ENCODE assay signal across 9 cellular contexts in genomic region chr11:20353829-20354434, GRCh38. TPM values are rescaled to one million over a fixed set of nuclear protein-coding genes. Genes with fewer than 3 reads are reported as not detected.
A peak's percentile ranks its signal among the peaks of the same experiment; 100 is the strongest.
DNase-seq lines count a peak whose midpoint lies in the region; ATAC-seq, FAIRE-seq and TF ChIP-seq lines count a peak whose summit lies in the region.
"Had no signal": no experiment of that assay in that cellular context is flagged by ENCODE, and none has a peak within 500 bp of the region (broad histone marks: within the 10 kb centered on the region; RNA-seq: fewer than 3 reads in every experiment).

No MANE protein-coding gene starts in this region.

- H3K36me3 ChIP-seq in Peyer's patch (no peaks in the 10 kb centered on the region), H1 (ENCODE audit: control insufficient read depth in 2 of 4, insufficient read depth in 4 of 4, low read length in 3 of 4) (no peaks in the 10 kb centered on the region)

- no peak overlapping the region for H3K18ac ChIP-seq in H1 (ENCODE audit: extremely low read depth, low read length)

- POLR2A ChIA-PET in A549 (lab: Yijun Ruan, JAX) (no interaction called here), H1 (lab: Charles Lee; ENCODE audit: partially characterized antibody) (interaction anchor here (0.8 to 2.2 kb wide), 2 partner anchors 10 to 11 kb away, joined by 3 to 7 read pairs; partner anchors contain the start of gene HTATIP2)

- H3K14ac ChIP-seq in H1 (ENCODE audit: insufficient read length): no peak overlapping the region

- H3K79me2 ChIP-seq in H1 (ENCODE audit: control insufficient read depth in 1 of 2, insufficient read depth in 2 of 2, low read length in 2 of 2): no peaks in the 10 kb centered on the region

- no peak overlapping the region for H3K27ac ChIP-seq in A549
- no peak overlapping the region for H3K27ac ChIP-seq in Peyer's patch
- no peak overlapping the region for H3K27ac ChIP-seq in H1 (ENCODE audit: low read depth, low read length)

- H4K8ac ChIP-seq in H1 (ENCODE audit: extremely low read depth, insufficient read depth, low read length): no peak overlapping the region

- H4K91ac ChIP-seq in H1 (replicated peaks; ENCODE audit: insufficient read length, low read length): no peak overlapping the region

- H4K5ac ChIP-seq in H1 (ENCODE audit: insufficient read length, low read depth, low read length): no peak overlapping the region

- no peak overlapping the region for H3K9ac ChIP-seq in H1 (replicated peaks in 1 of 4; ENCODE audit: extremely low read depth in 1 of 4, low read depth in 3 of 4, low read length in 3 of 4)

- H3K4ac ChIP-seq in H1 (replicated peaks; ENCODE audit: insufficient read length, low read depth, low read length): no peak overlapping the region

- H4K20me1 ChIP-seq in H1 (replicated peaks in 1 of 2; ENCODE audit: control insufficient read depth in 1 of 2, insufficient read depth in 2 of 2, low read length in 2 of 2): no peaks in the 10 kb centered on the region

- H3K4me1 ChIP-seq in A549 (peaks cover 13% of the 10 kb centered on the region), Peyer's patch (peaks cover 0 to 4% (median 0%) of the 10 kb centered on the region in 4 donors), H1 (replicated peaks in 1 of 4; ENCODE audit: control insufficient read depth in 3 of 4, insufficient read depth in 4 of 4, low read length in 3 of 4) (no peaks in the 10 kb centered on the region)

- no peak overlapping the region for H2BK120ac ChIP-seq in H1 (replicated peaks; ENCODE audit: low read depth, low read length)

- H3K4me2 ChIP-seq in A549: peak overlapping the region; percentile 26; the same call in 2 of the 3 replicates
- H3K4me2 ChIP-seq in H1 (ENCODE audit: insufficient read depth in 1 of 2, low read depth in 2 of 2, low read length in 2 of 2): no peak overlapping the region

- DNase-seq in A549 (ENCODE audit: low read depth in 1 of 2, low spot score in 1 of 2): peak; percentile 44 to 51
- DNase-seq in EL: peak; percentile 42
- DNase-seq in Peyer's patch: peak in 1 of 3 donors; percentile 75
- peak in 1 of 2 experiments; percentile 53 for DNase-seq in H1 (ENCODE audit: low read depth in 1 of 2, low spot score in 2 of 2)
- peak; percentile 17 for DNase-seq in mucosa of gallbladder (ENCODE audit: low spot score)

- WGBS in A549 (ENCODE audit: missing lambda C conversion rate): 11% methylated on average over 6 of the region's 6 CpGs
- WGBS in H1 (ENCODE audit: extremely low coverage in 1 of 2, insufficient coverage in 1 of 2, insufficient read length in 1 of 2, insufficient replicate concordance in 2 of 2, low coverage in 1 of 2, low lambda C conversion rate in 2 of 2, missing lambda C conversion rate in 1 of 2), 2 experiments: 21% methylated on average over 6 of the region's 6 CpGs; no CpG with 5 or more reads in 1 of the 2 experiments

- TF ChIP-seq POLR2A in A549 (IDR thresholded peaks at IDR 0.05; ENCODE audit: low read length) (no peak), Peyer's patch (IDR thresholded peaks at IDR 0.05) (no peak), H1 (IDR thresholded peaks at IDR 0.05; ENCODE audit: control extremely low read depth in 1 of 2, low read depth in 2 of 2, low read length in 2 of 2) (no peak)

- TF ChIP-seq CTCF in A549 (IDR thresholded peaks at IDR 0.05) (peak; percentile 86), Peyer's patch (IDR thresholded peaks at IDR 0.05) (peak in 5 of 6 experiments; percentile 34 to 72 (median 71)), H1 (IDR thresholded peaks at IDR 0.05; ENCODE audit: control extremely low read depth in 1 of 3, insufficient read depth in 1 of 3, low read depth in 1 of 3, low read length in 3 of 3) (peak; percentile 66 to 82 (median 77))

- no peak overlapping the region for H3K4me3 ChIP-seq in A549
- no peak overlapping the region for H3K4me3 ChIP-seq in Peyer's patch
- H3K4me3 ChIP-seq in H1 (ENCODE audit: extremely low read depth in 1 of 4, insufficient read depth in 2 of 4, low read depth in 3 of 4, low read length in 4 of 4): no peak overlapping the region

- peak overlapping the region; percentile 2; the same call in 1 of the 2 replicates for H2AFZ ChIP-seq in H1 (ENCODE audit: low read length)

- no peak overlapping the region for H2BK20ac ChIP-seq in H1 (ENCODE audit: low read length)

- H3K23me2 ChIP-seq in H1 (ENCODE audit: low read depth, low read length): no peaks in the 10 kb centered on the region

- H3K27me3 ChIP-seq in Peyer's patch: no peaks in the 10 kb centered on the region
- H3K27me3 ChIP-seq in H1 (replicated peaks in 1 of 4; ENCODE audit: control insufficient read depth in 3 of 4, extremely low read depth in 1 of 4, insufficient read depth in 3 of 4, low read length in 3 of 4): no peaks in the 10 kb centered on the region

- TF ChIP-seq RAD21 in A549 (conservative IDR thresholded peaks at IDR 0.05 in 1 of 2, IDR thresholded peaks at IDR 0.05 in 1 of 2) (peak; percentile 71 to 73), H1 (IDR thresholded peaks at IDR 0.05 in 1 of 2, conservative IDR thresholded peaks at IDR 0.05 in 1 of 2; ENCODE audit: low read depth in 2 of 2, low read length in 2 of 2) (peak; percentile 86 to 88)

- no peak overlapping the region for H2BK5ac ChIP-seq in H1 (ENCODE audit: low read depth, low read length)

- no peak for TF ChIP-seq EP300 in A549 (IDR thresholded peaks at IDR 0.05)
- TF ChIP-seq EP300 in H1 (IDR thresholded peaks at IDR 0.05; ENCODE audit: borderline replicate concordance in 1 of 2, low read depth in 2 of 2, low read length in 2 of 2): no peak

- H3K56ac ChIP-seq in H1 (replicated peaks; ENCODE audit: insufficient read length, low read depth, low read length): no peak overlapping the region

- H2BK15ac ChIP-seq in H1 (ENCODE audit: low read length): no peak overlapping the region

- ATAC-seq in A549 (peak; percentile 68 to 82; a peak in 3 of 6 replicates), HG03354 (IDR thresholded peaks at IDR 0.05; ENCODE audit: poor library complexity, severe bottlenecking, unreplicated experiment) (peak; percentile 53), GM19035 (IDR thresholded peaks at IDR 0.05; ENCODE audit: unreplicated experiment) (no peak), HG03108 (IDR thresholded peaks at IDR 0.05; ENCODE audit: unreplicated experiment) (no peak)

- CTCF ChIA-PET in A549 (lab: Yijun Ruan, JAX): interaction anchor here (0.8 to 7.3 kb wide), 34 partner anchors 9 to 1283 kb away, joined by 3 to 123 read pairs (median 4); partner anchors contain the start of gene HTATIP2
- CTCF ChIA-PET in H1 (lab: Charles Lee; ENCODE audit: partially characterized antibody): interaction anchor here (0.6 to 8.1 kb wide), 52 partner anchors 9 to 1800 kb away, joined by 3 to 130 read pairs (median 5); partner anchors contain the start of genes DBX1 and HTATIP2

- H3K9me3 ChIP-seq in A549 (no peaks in the 10 kb centered on the region), Peyer's patch (no peaks in the 10 kb centered on the region), H1 (ENCODE audit: insufficient read depth in 2 of 2, low read depth in 1 of 2, low read length in 1 of 2) (no peaks in the 10 kb centered on the region)

- H2BK12ac ChIP-seq in H1 (ENCODE audit: low read depth, low read length): no peak overlapping the region

- H3K23ac ChIP-seq in H1 (ENCODE audit: insufficient read length): no peak overlapping the region

- FAIRE-seq in A549 (lab: Jason Lieb, UNC) (no peak), H1 (lab: Jason Lieb, UNC) (peak; percentile 82)
- FAIRE-seq: endometrium had no signal

- no peaks in the 10 kb centered on the region for H3K79me1 ChIP-seq in H1 (ENCODE audit: low read depth, low read length)

- no peak overlapping the region for H2AK5ac ChIP-seq in H1 (ENCODE audit: low read depth, low read length)

TF ChIP-seq in A549, 52 proteins besides CTCF, POLR2A, EP300 and RAD21:
- TF ChIP-seq SMC3 (IDR thresholded peaks at IDR 0.05): peak; percentile 69
- no peak for TF ChIP-seq JUNB (IDR thresholded peaks at IDR 0.05)

TF ChIP-seq in H1, 55 proteins besides CTCF, POLR2A, EP300 and RAD21 (continues in another document):
- no peak for TF ChIP-seq PHF8 (conservative IDR thresholded peaks at IDR 0.05; ENCODE audit: low read depth, low read length)
- no peak for TF ChIP-seq TAF7 (optimal IDR thresholded peaks at IDR 0.05; ENCODE audit: borderline replicate concordance, low read depth, low read length)

RNA-seq across cellular contexts. Expression of gene HTATIP2, which starts 9.6 kb away (rescaled TPM):
- polyA plus RNA-seq in A549 (2011; rRNA removed) (238 and 308 TPM in 2 replicates), A549 (2017; fragmentation: RNase III; extraction: RNeasy Plus Mini Kit Qiagen cat#74134 plus additional on column Dnase treatment) (220 to 252 TPM (median 234 TPM) in 3 replicates), H1 (2011; rRNA removed) (14.0 and 22.6 TPM in 2 replicates)
- polyA plus RNA-seq in A549 (2012; cell fraction: cytosol; rRNA removed): 88.0 and 98.5 TPM in 2 replicates
- polyA plus RNA-seq in A549 (2012; cell fraction: nucleus; rRNA removed): 27.5 and 58.2 TPM in 2 replicates
- 83.7 and 110 TPM in 2 replicates for polyA minus RNA-seq in A549 (2011; rRNA and poly(A)+ RNA removed)
- total RNA-seq in Peyer's patch (100 to 1,000 TPM in 3 of 4 donors, 10 to 100 TPM in 1; 89.1 to 280 (median 118) TPM), mucosa of gallbladder (90.6 TPM)
- total RNA-seq in H1 (2021; fragmentation: NEBNext Ultra II Directional; extraction: Animal tissue kit (Norgen Biotek cat#: 25700)): 33.1 and 37.1 TPM in 2 replicates
- polyA plus RNA-seq in H1 (2011; cell fraction: cytosol; rRNA removed): 38.6 TPM
- polyA plus RNA-seq in H1 (2011; cell fraction: nucleus; rRNA removed): 10.1 TPM
- 36.4 to 50.7 TPM (median 42.5 TPM) in 4 replicates for polyA plus RNA-seq in H1 (2012, experiment 1 of 2)
- polyA plus RNA-seq in H1 (2012, experiment 2 of 2): 12.0 TPM
- 31.4 TPM for polyA plus RNA-seq in H1 (2013, experiment 1 of 2)
- polyA plus RNA-seq in H1 (2013, experiment 2 of 2): 35.3 TPM
- 15.5 and 18.6 TPM in 2 replicates for polyA minus RNA-seq in H1 (2011; rRNA and poly(A)+ RNA removed)
- polyA minus RNA-seq in H1 (2011; cell fraction: cytosol; rRNA and poly(A)+ RNA removed): 10.8 TPM
- 14.2 TPM for polyA minus RNA-seq in H1 (2011; cell fraction: nucleus; rRNA and poly(A)+ RNA removed)

RNA-seq across cellular contexts. Expression of gene PRMT3, which starts 33.6 kb away (rescaled TPM):
- polyA plus RNA-seq in A549 (2011; rRNA removed) (40.9 and 53.9 TPM in 2 replicates), A549 (2017; fragmentation: RNase III; extraction: RNeasy Plus Mini Kit Qiagen cat#74134 plus additional on column Dnase treatment) (32.4 to 37.2 TPM (median 34.6 TPM) in 3 replicates), H1 (2011; rRNA removed) (9.2 and 11.2 TPM in 2 replicates)
- polyA plus RNA-seq in A549 (2012; cell fraction: cytosol; rRNA removed): 19.1 and 20.3 TPM in 2 replicates
- 12.6 and 13.3 TPM in 2 replicates for polyA plus RNA-seq in A549 (2012; cell fraction: nucleus; rRNA removed)
- 15.7 and 22.9 TPM in 2 replicates for polyA minus RNA-seq in A549 (2011; rRNA and poly(A)+ RNA removed)
- total RNA-seq in Peyer's patch (10 to 100 TPM; 10.5 to 42.1 (median 16.2) TPM), mucosa of gallbladder (9.8 TPM)
- 25.0 and 26.5 TPM in 2 replicates for total RNA-seq in H1 (2021; fragmentation: NEBNext Ultra II Directional; extraction: Animal tissue kit (Norgen Biotek cat#: 25700))
- 16.1 TPM for polyA plus RNA-seq in H1 (2011; cell fraction: cytosol; rRNA removed)
- polyA plus RNA-seq in H1 (2011; cell fraction: nucleus; rRNA removed): 9.4 TPM
- polyA plus RNA-seq in H1 (2012, experiment 1 of 2): 14.8 to 23.7 TPM (median 17.1 TPM) in 4 replicates
- 2.4 TPM for polyA plus RNA-seq in H1 (2012, experiment 2 of 2)
- polyA plus RNA-seq in H1 (2013, experiment 1 of 2): 15.1 TPM
- 14.1 TPM for polyA plus RNA-seq in H1 (2013, experiment 2 of 2)
- 15.6 TPM in 2 replicates for polyA minus RNA-seq in H1 (2011; rRNA and poly(A)+ RNA removed)
- 11.7 TPM for polyA minus RNA-seq in H1 (2011; cell fraction: cytosol; rRNA and poly(A)+ RNA removed)
- polyA minus RNA-seq in H1 (2011; cell fraction: nucleus; rRNA and poly(A)+ RNA removed): 40.9 TPM

Comparison
In these comparisons a context has a peak if more than half of its experiments do, and no peak if none do; other contexts are left out.
1. ATAC-seq: peak in A549 (2 of 2) and HG03354 (single experiment); none in GM19035 (single experiment) and HG03108 (single experiment).
2. Of the 18 proteins assayed by ChIP-seq in both H1 and A549: peak only in H1: none; only in A549: none; in both: CTCF and RAD21; in neither: 16.
3. Peak in every context shown above with its lines, with median percentiles within 50 percentile points of each other: CTCF ChIP-seq.